ENCODE assay signal across 28 cellular contexts in genomic region chr12:527729-528128, GRCh38.
DNase-seq lines count a peak whose midpoint lies in the region; ATAC-seq, FAIRE-seq and TF ChIP-seq lines count a peak whose summit lies in the region.
"Had no signal": no experiment of that assay in that cellular context is flagged by ENCODE, and none has a peak within 500 bp of the region (broad histone marks: within the 10 kb centered on the region; RNA-seq: fewer than 3 reads in every experiment).

No MANE protein-coding gene starts in this region.

- DNase-seq in HTR-8/SVneo (ENCODE audit: insufficient read length, low spot score) = no peak
- DNase-seq in central memory CD8-positive, alpha-beta T cell (ENCODE audit: low spot score in 2 of 2) = no peak
- no peak for DNase-seq in MG63
- no peak for DNase-seq in right lobe of liver
- DNase-seq: AML-193; C1 segment of cervical spinal cord; CD4-positive, alpha-beta memory T cell; CD4-positive, CD25-positive, alpha-beta regulatory T cell; CD8-positive, alpha-beta memory T cell; COR-L47; DMS 273 treated with DMSO at 0.1 percent for 48 hours; DMS153; DMS53; DMS79; DND-41; EL; GDM1 had no signal

- H3K4me2 ChIP-seq in BLaER1 treated with 17β-estradiol and CSF1 and Interleukin-3, amounts not matched to agents 10 nM and 100 nM = peak overlapping the region in 9 of 11 experiments; percentile 61 to 90 (median 82); a peak in 17 of 22 replicates
- H3K4me2 ChIP-seq: A549 had no signal

- TF ChIP-seq CTCF in neutrophil (IDR thresholded peaks at IDR 0.05) (no peak), right lobe of liver (IDR thresholded peaks at IDR 0.05) (no peak)

- no peak overlapping the region for H3K4me3 ChIP-seq in BLaER1 treated with 17β-estradiol and CSF1 and Interleukin-3, amounts not matched to agents 10 nM and 100 nM
- no peak overlapping the region for H3K4me3 ChIP-seq in neutrophil (ENCODE audit: low read depth in 1 of 2, low read length in 1 of 2)
- no peak overlapping the region for H3K4me3 ChIP-seq in MG63
- H3K4me3 ChIP-seq in right lobe of liver = no peak overlapping the region
- H3K4me3 ChIP-seq: A549, GM12878 had no signal

- peak overlapping the region in 1 of 11 experiments; percentile 72; a peak in 1 of 22 replicates for H3K9ac ChIP-seq in BLaER1 treated with 17β-estradiol and CSF1 and Interleukin-3, amounts not matched to agents 10 nM and 100 nM

- H3K9me3 ChIP-seq in BLaER1 treated with 17β-estradiol and CSF1 and Interleukin-3, amounts not matched to agents 10 nM and 100 nM (replicated peaks in 1 of 11) = peaks cover 35 to 44% (median 42%) of the 10 kb centered on the region in 11 experiments
- H3K9me3 ChIP-seq in neutrophil (peaks cover 8% of the 10 kb centered on the region), MG63 (peaks cover 14% of the 10 kb centered on the region), right lobe of liver (no peaks in the 10 kb centered on the region)

- H4K20me1 ChIP-seq in BLaER1 treated with 17β-estradiol and CSF1 and Interleukin-3, amounts not matched to agents 10 nM and 100 nM = no peaks in the 10 kb centered on the region

- intact Hi-C loops in right lobe of liver (cut with DNase I) = no loop called here

- 66% methylated on average over 2 of the region's 4 CpGs for WGBS in right lobe of liver (ENCODE audit: insufficient coverage, low coverage, low lambda C conversion rate, missing lambda C conversion rate)

- H3K4me1 ChIP-seq in BLaER1 treated with 17β-estradiol and CSF1 and Interleukin-3, amounts not matched to agents 10 nM and 100 nM = peaks cover 22 to 31% (median 27%) of the 10 kb centered on the region in 10 experiments
- H3K4me1 ChIP-seq in neutrophil (ENCODE audit: control insufficient read depth in 1 of 2, insufficient read depth in 1 of 2, low read depth in 1 of 2, low read length in 1 of 2) (peaks cover 29% of the 10 kb centered on the region in 2 experiments), right lobe of liver (no peaks in the 10 kb centered on the region)
- H3K4me1 ChIP-seq: A549 had no signal

- no peaks in the 10 kb centered on the region for H3K27me3 ChIP-seq in BLaER1 treated with 17β-estradiol and CSF1 and Interleukin-3, amounts not matched to agents 10 nM and 100 nM
- H3K27me3 ChIP-seq in neutrophil (no peaks in the 10 kb centered on the region), MG63 (no peaks in the 10 kb centered on the region), right lobe of liver (no peaks in the 10 kb centered on the region)

- peaks cover 3% of the 10 kb centered on the region for H3K36me3 Mint-ChIP-seq in central memory CD8-positive, alpha-beta T cell (ENCODE audit: insufficient read depth)
- H3K36me3 Mint-ChIP-seq: CD14-positive monocyte had no signal

- H3K36me3 ChIP-seq in BLaER1 treated with 17β-estradiol and CSF1 and Interleukin-3, amounts not matched to agents 10 nM and 100 nM = peaks cover 0 to 4% (median 0%) of the 10 kb centered on the region in 11 experiments; a peak in 2 of 22 replicates
- H3K36me3 ChIP-seq in neutrophil (no peaks in the 10 kb centered on the region), MG63 (no peaks in the 10 kb centered on the region), right lobe of liver (no peaks in the 10 kb centered on the region)

- no peak for ATAC-seq in central memory CD8-positive, alpha-beta T cell (replicated peaks; ENCODE audit: extremely low read depth, poor library complexity, severe bottlenecking)
- ATAC-seq in GM21717 (IDR thresholded peaks at IDR 0.05; ENCODE audit: unreplicated experiment) = no peak
- ATAC-seq in right lobe of liver = no peak
- ATAC-seq in HG03565 (IDR thresholded peaks at IDR 0.05; ENCODE audit: unreplicated experiment) = no peak
- ATAC-seq: A549, GM12878 had no signal

- H3K27me3 Mint-ChIP-seq in central memory CD8-positive, alpha-beta T cell = no peaks in the 10 kb centered on the region
- H3K27me3 Mint-ChIP-seq: CD8-positive, alpha-beta memory T cell had no signal

- no peak overlapping the region for H3K4me3 Mint-ChIP-seq in central memory CD8-positive, alpha-beta T cell
- H3K4me3 Mint-ChIP-seq: B cell; CD14-positive monocyte; CD4-positive, alpha-beta memory T cell; CD8-positive, alpha-beta memory T cell had no signal

- FAIRE-seq in HTR-8/SVneo (lab: Jason Lieb, UNC) = peak; percentile 52
- FAIRE-seq: A549, GM12878, GM12892, GM19239 had no signal

- peaks cover 6% of the 10 kb centered on the region for H3K9me3 Mint-ChIP-seq in central memory CD8-positive, alpha-beta T cell

- peak overlapping the region in 7 of 11 experiments; percentile 74 to 88 (median 79); a peak in 12 of 22 replicates for H3K27ac ChIP-seq in BLaER1 treated with 17β-estradiol and CSF1 and Interleukin-3, amounts not matched to agents 10 nM and 100 nM
- H3K27ac ChIP-seq in neutrophil (peak overlapping the region; percentile 53), right lobe of liver (no peak overlapping the region)
- H3K27ac ChIP-seq: 22Rv1, A549 had no signal

- no peak for TF ChIP-seq POLR2A in right lobe of liver (IDR thresholded peaks at IDR 0.05)

- peak overlapping the region; percentile 49 for H3K27ac Mint-ChIP-seq in central memory CD8-positive, alpha-beta T cell (ENCODE audit: low read depth)
- H3K27ac Mint-ChIP-seq: B cell; CD14-positive monocyte; CD4-positive, alpha-beta memory T cell; CD4-positive, CD25-positive, alpha-beta regulatory T cell had no signal

- peaks cover 17% of the 10 kb centered on the region for H3K4me1 Mint-ChIP-seq in central memory CD8-positive, alpha-beta T cell
- H3K4me1 Mint-ChIP-seq: B cell; CD4-positive, CD25-positive, alpha-beta regulatory T cell had no signal

Comparison
In these comparisons a context has a peak if more than half of its experiments do, and no peak if none do; other contexts are left out.
1. H3K27ac ChIP-seq: peak in BLaER1 treated with 17β-estradiol and CSF1 and Interleukin-3, amounts not matched to agents 10 nM and 100 nM (7 of 11) and neutrophil (single experiment); none in right lobe of liver (0 of 3).